In genomic region chr19:39320948-39321831, GRCh38 we compare ENCODE assay signal across 10 cellular contexts. TPM values are rescaled to one million over a fixed set of nuclear protein-coding genes. Genes with fewer than 3 reads are reported as not detected.
DNase-seq lines count a peak whose midpoint lies in the region; ATAC-seq and TF ChIP-seq lines count a peak whose summit lies in the region.
"Had no signal": no experiment of that assay in that cellular context is flagged by ENCODE, and none has a peak within 500 bp of the region (broad histone marks: within the 10 kb centered on the region; RNA-seq: fewer than 3 reads in every experiment).

No MANE protein-coding gene starts in this region.

- H3F3A ChIP-seq in GM23248 (ENCODE audit: insufficient read depth), result no peaks in the 10 kb centered on the region

- no peaks in the 10 kb centered on the region for H3K27me3 ChIP-seq in WERI-Rb-1 (ENCODE audit: insufficient read depth, low read depth, severe bottlenecking)
- H3K27me3 ChIP-seq in GM23248 (replicated peaks; ENCODE audit: insufficient read depth), result peaks cover 20% of the 10 kb centered on the region

- H3K27me3 Mint-ChIP-seq in activated T-cell treated with anti-CD3 and anti-CD28 coated beads, Interleukin-2, amount 50 U/mL, for 72 hours (ENCODE audit: low read depth), result peaks cover 6% of the 10 kb centered on the region

- no peak overlapping the region for H3K9ac ChIP-seq in GM23248

- WGBS in GM23248 (ENCODE audit: low coverage in 1 of 2, low lambda C conversion rate in 2 of 2, missing lambda C conversion rate in 2 of 2), 2 experiments, result 7 to 14% methylated on average over 3 to 21 of the region's 35 CpGs

- no peak overlapping the region for H3K4me2 ChIP-seq in GM23248 (ENCODE audit: unreplicated experiment)

- no peaks in the 10 kb centered on the region for H3K9me2 ChIP-seq in GM23248 (ENCODE audit: insufficient read depth)

- H3K27ac Mint-ChIP-seq in activated T-cell treated with anti-CD3 and anti-CD28 coated beads, Interleukin-2, amount 50 U/mL, for 72 hours, result peak overlapping the region; percentile 1

- TF ChIP-seq CTCF in WERI-Rb-1 (IDR thresholded peaks at IDR 0.05; ENCODE audit: low read depth, low read length), result no peak

- H3K27ac ChIP-seq in WERI-Rb-1 (peak overlapping the region; percentile 23; the same call in 1 of the 2 replicates), temporal lobe (ENCODE audit: low read depth, low read length) (peak overlapping the region; percentile 33), GM23248 (no peak overlapping the region)

- peaks cover 20% of the 10 kb centered on the region for H3K4me1 Mint-ChIP-seq in activated T-cell treated with anti-CD3 and anti-CD28 coated beads, Interleukin-2, amount 50 U/mL, for 72 hours (ENCODE audit: low read depth)

- H3K79me2 ChIP-seq in GM23248 (ENCODE audit: insufficient read depth), result no peaks in the 10 kb centered on the region

- H3K4me3 ChIP-seq in WERI-Rb-1 (ENCODE audit: low read depth, low read length) (peak overlapping the region; percentile 14; the same call in 1 of the 2 replicates), iPS-11a (ENCODE audit: low read depth, low read length) (peak overlapping the region; percentile 10), GM23248 (no peak overlapping the region)

- H3K9me3 ChIP-seq in WERI-Rb-1 (ENCODE audit: severe bottlenecking) (no peaks in the 10 kb centered on the region), GM23248 (ENCODE audit: low read depth) (no peaks in the 10 kb centered on the region)
- H3K9me3 ChIP-seq: BE2C had no signal

- H3K4me3 Mint-ChIP-seq in activated T-cell treated with anti-CD3 and anti-CD28 coated beads, Interleukin-2, amount 50 U/mL, for 72 hours, result peak overlapping the region; percentile 49 to 76

- no peaks in the 10 kb centered on the region for H4K20me1 ChIP-seq in GM23248 (ENCODE audit: insufficient read depth)

- ATAC-seq in activated T-cell treated with anti-CD3 and anti-CD28 coated beads, Interleukin-2, amount 50 U/mL, for 72 hours (replicated peaks in 1 of 2), result no peak
- no peak for ATAC-seq in HG03039 (IDR thresholded peaks at IDR 0.05; ENCODE audit: unreplicated experiment)

- no peaks in the 10 kb centered on the region for H3K36me3 Mint-ChIP-seq in activated T-cell treated with anti-CD3 and anti-CD28 coated beads, Interleukin-2, amount 50 U/mL, for 72 hours (ENCODE audit: insufficient read depth in 2 of 2)

- in situ Hi-C loops in GM23248 (cut with MboI), result no loop called here

- H3K4me1 ChIP-seq in GM23248 (ENCODE audit: insufficient read depth), result no peaks in the 10 kb centered on the region
- H3K4me1 ChIP-seq: BE2C had no signal

- DNase-seq in activated T-cell treated with anti-CD3 and anti-CD28 coated beads, Interleukin-2, amount 50 U/mL, for 72 hours, result no peak
- no peak for DNase-seq in activated T-cell treated with anti-CD3 and anti-CD28 coated beads, Interleukin-2, amount 50 U/mL, for 48 hours
- DNase-seq in WERI-Rb-1, result peak; percentile 52
- DNase-seq in GM23248, result no peak
- DNase-seq in putamen (ENCODE audit: low spot score), result no peak

- peaks cover 32% of the 10 kb centered on the region for H3K36me3 ChIP-seq in WERI-Rb-1
- H3K36me3 ChIP-seq in GM23248 (ENCODE audit: low read depth), result no peaks in the 10 kb centered on the region
- H3K36me3 ChIP-seq: BE2C had no signal

- no peak overlapping the region for H2AFZ ChIP-seq in GM23248

- H3K9me3 Mint-ChIP-seq in activated T-cell treated with anti-CD3 and anti-CD28 coated beads, Interleukin-2, amount 50 U/mL, for 72 hours, result no peaks in the 10 kb centered on the region

RNA-seq across cellular contexts. Expression of gene LRFN1, which starts 0.5 kb away (rescaled TPM):
- 1 to 10 TPM; 4.5 to 6.7 TPM for total RNA-seq in activated T-cell treated with anti-CD3 and anti-CD28 coated beads, Interleukin-2, amount 50 U/mL, for 72 hours
- total RNA-seq in temporal lobe, result 9.8 TPM
- not detected in 2 replicates for total RNA-seq in GM23248 (2014; rRNA removed; shearing (Covaris generic))
- 0.10 TPM in 1 of 2 replicates, not detected in the other for polyA plus RNA-seq in GM23248 (2016; fragmentation: Nextera tagmentation; extraction: Ambion mirVana)

RNA-seq across cellular contexts. Expression of gene GMFG, which starts 14.7 kb away (rescaled TPM):
- total RNA-seq in activated T-cell treated with anti-CD3 and anti-CD28 coated beads, Interleukin-2, amount 50 U/mL, for 72 hours, result 100 to 1,000 TPM; 351 to 353 TPM
- total RNA-seq in temporal lobe, result 2.0 TPM
- not detected in 2 replicates for total RNA-seq in GM23248 (2014; rRNA removed; shearing (Covaris generic))
- 1.1 and 2.2 TPM in 2 replicates for polyA plus RNA-seq in GM23248 (2016; fragmentation: Nextera tagmentation; extraction: Ambion mirVana)

RNA-seq across cellular contexts. Expression of gene SAMD4B, which starts 21.0 kb away (rescaled TPM):
- 10 to 100 TPM; 59.6 to 63.6 TPM for total RNA-seq in activated T-cell treated with anti-CD3 and anti-CD28 coated beads, Interleukin-2, amount 50 U/mL, for 72 hours
- total RNA-seq in temporal lobe, result 20.9 TPM
- total RNA-seq in GM23248 (2014; rRNA removed; shearing (Covaris generic)), result 71.9 and 87.1 TPM in 2 replicates
- 64.8 and 66.7 TPM in 2 replicates for polyA plus RNA-seq in GM23248 (2016; fragmentation: Nextera tagmentation; extraction: Ambion mirVana)

RNA-seq across cellular contexts. Expression of gene IFNL1, which starts 25.0 kb away (rescaled TPM):
- 1 to 10 TPM in 1 of 2 donors, under 1 TPM in 1; 0.29 to 1.7 TPM for total RNA-seq in activated T-cell treated with anti-CD3 and anti-CD28 coated beads, Interleukin-2, amount 50 U/mL, for 72 hours
- total RNA-seq in temporal lobe, result not detected
- not detected in 2 replicates for total RNA-seq in GM23248 (2014; rRNA removed; shearing (Covaris generic))
- not detected in 2 replicates for polyA plus RNA-seq in GM23248 (2016; fragmentation: Nextera tagmentation; extraction: Ambion mirVana)
- total RNA-seq: mononuclear cell had no signal

RNA-seq across cellular contexts. Expression of gene IFNL2, which starts 53.0 kb away (rescaled TPM):
- total RNA-seq in activated T-cell treated with anti-CD3 and anti-CD28 coated beads, Interleukin-2, amount 50 U/mL, for 72 hours, result under 1 TPM in 1 of 2 donors, not detected in 1; 0.46 TPM
- total RNA-seq in temporal lobe, result not detected
- total RNA-seq in GM23248 (2014; rRNA removed; shearing (Covaris generic)), result not detected in 2 replicates
- not detected in 2 replicates for polyA plus RNA-seq in GM23248 (2016; fragmentation: Nextera tagmentation; extraction: Ambion mirVana)
- total RNA-seq: mononuclear cell had no signal

Comparison
In these comparisons a context has a peak if more than half of its experiments do, and no peak if none do; other contexts are left out.
1. RNA of gene GMFG, which starts 14.7 kb away (total RNA-seq): 351 to 353 TPM in activated T-cell treated with anti-CD3 and anti-CD28 coated beads, Interleukin-2, amount 50 U/mL, for 72 hours; 2.0 TPM in temporal lobe (single experiment) and not detected in GM23248; every median in the first group is over 100 times any median in the second.